12 cellular contexts compared by ENCODE assay signal in the genomic region with DNA sequence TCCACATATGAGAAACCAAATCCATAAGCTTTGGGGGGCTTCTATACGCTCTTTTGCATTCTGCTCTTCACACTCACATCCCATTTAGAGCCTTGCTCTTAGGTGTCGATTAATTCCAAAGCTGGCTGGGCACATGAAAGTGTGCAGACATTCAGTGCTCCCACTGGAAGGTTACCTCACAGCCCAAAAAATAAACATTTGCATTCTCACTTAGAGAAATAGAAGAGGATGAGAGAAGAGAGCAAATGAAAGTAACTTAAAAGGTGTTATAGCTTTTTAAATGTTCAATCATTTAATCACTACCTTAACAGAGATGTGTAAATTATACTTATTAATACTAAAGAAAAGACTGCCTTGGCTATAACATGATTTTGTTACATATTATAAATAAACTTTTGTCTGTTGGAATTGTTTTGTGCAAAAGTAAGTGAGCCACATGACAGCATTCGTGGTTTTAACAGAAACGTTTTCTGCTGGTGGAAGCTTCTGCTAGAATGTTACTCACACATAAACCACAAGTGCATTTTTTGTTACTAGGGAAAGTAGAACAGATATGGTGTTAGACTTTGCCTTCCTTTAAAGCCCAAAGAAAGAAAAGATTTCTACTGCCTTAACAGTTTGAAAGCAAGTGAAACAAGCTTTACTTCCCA.
DNase-seq lines count a peak whose midpoint lies in the region; ATAC-seq and TF ChIP-seq lines count a peak whose summit lies in the region.
"Had no signal": no experiment of that assay in that cellular context is flagged by ENCODE, and none has a peak within 500 bp of the region (broad histone marks: within the 10 kb centered on the region; RNA-seq: fewer than 3 reads in every experiment).

No MANE protein-coding gene starts in this region.

- no peak overlapping the region for H2BK5ac ChIP-seq in mesenchymal stem cell (ENCODE audit: low read depth, low read length, poor library complexity, severe bottlenecking)

- no peak overlapping the region for H2BK120ac ChIP-seq in mesenchymal stem cell (ENCODE audit: low read depth, low read length)

- H3K18ac ChIP-seq in mesenchymal stem cell (ENCODE audit: low read depth in 1 of 2, low read length in 2 of 2), result no peak overlapping the region

- H3K27me3 ChIP-seq in SU-DHL-6 (ENCODE audit: low read length), result no peaks in the 10 kb centered on the region
- H3K27me3 ChIP-seq in mesenchymal stem cell (ENCODE audit: control insufficient read depth in 1 of 2, insufficient read depth in 1 of 2, low read length in 2 of 2), result no peaks in the 10 kb centered on the region

- TF ChIP-seq CTCF in SU-DHL-6 (IDR thresholded peaks at IDR 0.05; ENCODE audit: insufficient read depth, low read length, poor library complexity, severe bottlenecking), result no peak

- peaks cover 1% of the 10 kb centered on the region for H3K4me1 ChIP-seq in mesenchymal stem cell (ENCODE audit: control insufficient read depth, insufficient read depth, low read depth, low read length)

- no peak overlapping the region for H3K4ac ChIP-seq in mesenchymal stem cell (ENCODE audit: low read depth in 1 of 2, low read length in 2 of 2)

- no peak overlapping the region for H4K8ac ChIP-seq in mesenchymal stem cell (ENCODE audit: low read length)

- peak; percentile 46 for ATAC-seq in GM18519 (IDR thresholded peaks at IDR 0.05; ENCODE audit: low FRiP score, unreplicated experiment)
- ATAC-seq in HG03060 (IDR thresholded peaks at IDR 0.05; ENCODE audit: low read depth, unreplicated experiment), result peak; percentile 46
- ATAC-seq: right cardiac atrium had no signal

- H3K4me2 ChIP-seq in SU-DHL-6 (ENCODE audit: low read depth, low read length, poor library complexity, severe bottlenecking), result peak overlapping the region; percentile 36
- H3K4me2 ChIP-seq in mesenchymal stem cell (ENCODE audit: low read length, poor library complexity, severe bottlenecking), result peak overlapping the region; percentile 41

- peak; percentile 70 for DNase-seq in mesenchymal stem cell
- no peak for DNase-seq in NCI-H187 (lab: John Stamatoyannopoulos, UW)
- DNase-seq in stimulated activated CD4-positive, alpha-beta T cell treated with anti-CD3 and anti-CD28 coated beads, Interleukin-4, amount 100 ng/mL, for 1 hour, result no peak
- DNase-seq in T-helper 9 cell, result no peak
- no peak for DNase-seq in germinal center (ENCODE audit: low spot score)
- DNase-seq: activated effector memory CD4-positive, alpha-beta T cell treated with anti-CD3 and anti-CD28 coated beads, Interleukin-2, amount 50 U/mL, for 16 hours; endodermal cell; NCI-H446 treated with DMSO at 0.1 percent for 48 hours; right cardiac atrium had no signal

- H3K9me3 ChIP-seq in SU-DHL-6 (ENCODE audit: insufficient read depth, low read length) (no peaks in the 10 kb centered on the region), mesenchymal stem cell (ENCODE audit: control insufficient read depth, low read length) (no peaks in the 10 kb centered on the region)

- H3K79me1 ChIP-seq in mesenchymal stem cell (replicated peaks; ENCODE audit: low read length, poor library complexity, severe bottlenecking), result no peaks in the 10 kb centered on the region

- H3K9ac ChIP-seq in SU-DHL-6 (ENCODE audit: low read length), result no peak overlapping the region
- peak overlapping the region; percentile 75 for H3K9ac ChIP-seq in mesenchymal stem cell (ENCODE audit: low read length)

- no peak overlapping the region for H3K23ac ChIP-seq in mesenchymal stem cell (ENCODE audit: low read length in 2 of 2)

- no peak overlapping the region for H4K91ac ChIP-seq in mesenchymal stem cell (ENCODE audit: low read length)

- 93% methylated on average over 2 of the region's 4 CpGs for WGBS in mesenchymal stem cell

- H2AFZ ChIP-seq in SU-DHL-6 (ENCODE audit: low read depth, low read length, severe bottlenecking), result no peak overlapping the region
- no peak overlapping the region for H2AFZ ChIP-seq in mesenchymal stem cell (ENCODE audit: low read depth, low read length)

- H3K79me2 ChIP-seq in SU-DHL-6 (ENCODE audit: insufficient read depth, low read length), result no peaks in the 10 kb centered on the region

- H3K36me3 ChIP-seq in SU-DHL-6 (ENCODE audit: low read length), result no peaks in the 10 kb centered on the region
- no peaks in the 10 kb centered on the region for H3K36me3 ChIP-seq in mesenchymal stem cell (ENCODE audit: control insufficient read depth in 1 of 2, insufficient read depth in 2 of 2, low read depth in 1 of 2, low read length in 2 of 2)

- H2AK5ac ChIP-seq in mesenchymal stem cell (ENCODE audit: low read length, severe bottlenecking), result no peak overlapping the region

- no peaks in the 10 kb centered on the region for H3K9me2 ChIP-seq in SU-DHL-6 (replicated peaks; ENCODE audit: insufficient read depth, low read length)

- no peak overlapping the region for H3K14ac ChIP-seq in mesenchymal stem cell (ENCODE audit: low read length in 2 of 2)

- H3K27ac ChIP-seq in SU-DHL-6 (ENCODE audit: low read depth, low read length), result 0 out of 2 replicates have a peak overlapping the region, but pooled peaks have one; percentile 23
- H3K27ac ChIP-seq in mesenchymal stem cell (ENCODE audit: low read length, poor library complexity, severe bottlenecking), result peak overlapping the region; percentile 65

- H3K4me3 ChIP-seq in SU-DHL-6 (ENCODE audit: insufficient read depth, low read length, poor library complexity, severe bottlenecking), result no peak overlapping the region
- H3K4me3 ChIP-seq in mesenchymal stem cell (ENCODE audit: insufficient read depth in 1 of 2, low read depth in 1 of 2, low read length in 2 of 2), result peak overlapping the region in 1 of 2 experiments; percentile 19

- no peaks in the 10 kb centered on the region; the same call in 1 of the 2 replicates for H3F3A ChIP-seq in SU-DHL-6 (ENCODE audit: insufficient read depth)

- no peaks in the 10 kb centered on the region for H4K20me1 ChIP-seq in SU-DHL-6 (ENCODE audit: low read depth, low read length)

- no peak overlapping the region for H2BK12ac ChIP-seq in mesenchymal stem cell (ENCODE audit: low read length in 2 of 2)

- H2BK15ac ChIP-seq in mesenchymal stem cell (ENCODE audit: low read depth, poor library complexity, severe bottlenecking), result no peak overlapping the region
